Comparison of ENCODE assay signal across 1 cellular context in the genomic region with DNA sequence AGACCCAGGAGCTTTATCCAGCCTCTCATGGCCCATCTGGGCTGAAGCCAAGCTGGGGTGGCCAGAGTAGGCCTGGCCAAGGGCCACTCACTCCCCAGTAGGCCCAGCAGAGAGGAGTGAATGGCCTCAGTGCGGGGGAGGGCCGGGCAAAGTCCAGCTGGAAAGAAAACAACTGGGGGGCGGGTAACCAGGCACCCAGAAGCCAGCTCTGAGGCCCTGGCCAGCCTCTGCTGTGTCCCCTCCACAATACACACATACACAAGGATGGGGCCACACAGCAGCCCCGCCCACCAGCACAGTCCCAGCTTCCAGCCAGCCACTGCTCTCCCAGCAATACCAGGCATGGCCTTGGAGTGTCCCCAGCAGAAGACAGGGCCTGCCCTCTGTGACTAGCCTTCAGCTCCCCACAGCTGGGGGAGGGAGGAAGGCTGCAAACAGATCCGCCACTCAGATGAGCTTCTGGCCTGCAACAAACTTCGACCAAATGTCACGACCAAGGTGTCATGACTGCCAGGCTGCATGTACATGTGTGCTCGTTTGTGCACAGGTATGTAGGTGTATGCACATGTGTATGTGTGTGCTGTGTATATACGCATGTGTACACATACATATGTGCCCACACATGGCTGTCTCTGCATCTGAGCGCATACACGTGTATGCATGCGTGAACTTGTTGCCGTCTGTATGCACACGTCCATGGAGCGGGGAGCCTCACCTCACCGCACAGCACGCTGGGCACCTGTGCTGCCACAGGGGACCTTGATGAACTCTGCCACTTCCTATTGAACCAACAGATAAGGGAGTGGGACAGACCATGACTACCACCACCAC.
TF ChIP-seq lines count a peak whose summit lies in the region.

No MANE protein-coding gene starts in this region.

TF ChIP-seq in HepG2, 621 proteins besides CTCF, POLR2A, EP300 and RAD21 (continued from another document and continues in another):
- TF ChIP-seq, protein P1, sequence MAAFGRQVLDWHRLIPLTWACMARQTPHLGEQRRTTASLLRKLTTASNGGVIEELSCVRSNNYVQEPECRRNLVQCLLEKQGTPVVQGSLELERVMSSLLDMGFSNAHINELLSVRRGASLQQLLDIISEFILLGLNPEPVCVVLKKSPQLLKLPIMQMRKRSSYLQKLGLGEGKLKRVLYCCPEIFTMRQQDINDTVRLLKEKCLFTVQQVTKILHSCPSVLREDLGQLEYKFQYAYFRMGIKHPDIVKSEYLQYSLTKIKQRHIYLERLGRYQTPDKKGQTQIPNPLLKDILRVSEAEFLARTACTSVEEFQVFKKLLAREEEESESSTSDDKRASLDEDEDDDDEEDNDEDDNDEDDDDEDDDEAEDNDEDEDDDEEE (CRISPR knock-in tag; IDR thresholded peaks at IDR 0.05) = peak; percentile 88
- peak; percentile 95; the same call in 2 of the 3 replicates for TF ChIP-seq MXI1 (IDR thresholded peaks at IDR 0.05; ENCODE audit: borderline replicate concordance, low read depth, low read length)
- TF ChIP-seq, protein P2, sequence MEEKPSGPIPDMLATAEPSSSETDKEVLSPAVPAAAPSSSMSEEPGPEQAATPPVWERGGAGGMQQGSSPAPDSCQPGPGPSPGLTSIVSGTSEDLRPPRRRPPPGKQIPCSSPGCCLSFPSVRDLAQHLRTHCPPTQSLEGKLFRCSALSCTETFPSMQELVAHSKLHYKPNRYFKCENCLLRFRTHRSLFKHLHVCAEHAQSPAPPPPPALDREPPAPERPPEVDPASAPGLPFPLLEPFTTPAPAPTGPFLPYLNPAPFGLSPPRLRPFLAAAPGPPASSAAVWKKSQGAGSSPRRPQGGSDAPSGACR (CRISPR knock-in tag; IDR thresholded peaks at IDR 0.05) = peak; percentile 56; the same call in 1 of the 2 replicates
- TF ChIP-seq, protein P3, sequence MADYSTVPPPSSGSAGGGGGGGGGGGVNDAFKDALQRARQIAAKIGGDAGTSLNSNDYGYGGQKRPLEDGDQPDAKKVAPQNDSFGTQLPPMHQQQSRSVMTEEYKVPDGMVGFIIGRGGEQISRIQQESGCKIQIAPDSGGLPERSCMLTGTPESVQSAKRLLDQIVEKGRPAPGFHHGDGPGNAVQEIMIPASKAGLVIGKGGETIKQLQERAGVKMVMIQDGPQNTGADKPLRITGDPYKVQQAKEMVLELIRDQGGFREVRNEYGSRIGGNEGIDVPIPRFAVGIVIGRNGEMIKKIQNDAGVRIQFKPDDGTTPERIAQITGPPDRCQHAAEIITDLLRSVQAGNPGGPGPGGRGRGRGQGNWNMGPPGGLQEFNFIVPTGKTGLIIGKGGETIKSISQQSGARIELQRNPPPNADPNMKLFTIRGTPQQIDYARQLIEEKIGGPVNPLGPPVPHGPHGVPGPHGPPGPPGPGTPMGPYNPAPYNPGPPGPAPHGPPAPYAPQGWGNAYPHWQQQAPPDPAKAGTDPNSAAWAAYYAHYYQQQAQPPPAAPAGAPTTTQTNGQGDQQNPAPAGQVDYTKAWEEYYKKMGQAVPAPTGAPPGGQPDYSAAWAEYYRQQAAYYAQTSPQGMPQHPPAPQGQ (CRISPR knock-in tag; IDR thresholded peaks at IDR 0.05; ENCODE audit: borderline replicate concordance) = no peak
- TF ChIP-seq, protein P4, sequence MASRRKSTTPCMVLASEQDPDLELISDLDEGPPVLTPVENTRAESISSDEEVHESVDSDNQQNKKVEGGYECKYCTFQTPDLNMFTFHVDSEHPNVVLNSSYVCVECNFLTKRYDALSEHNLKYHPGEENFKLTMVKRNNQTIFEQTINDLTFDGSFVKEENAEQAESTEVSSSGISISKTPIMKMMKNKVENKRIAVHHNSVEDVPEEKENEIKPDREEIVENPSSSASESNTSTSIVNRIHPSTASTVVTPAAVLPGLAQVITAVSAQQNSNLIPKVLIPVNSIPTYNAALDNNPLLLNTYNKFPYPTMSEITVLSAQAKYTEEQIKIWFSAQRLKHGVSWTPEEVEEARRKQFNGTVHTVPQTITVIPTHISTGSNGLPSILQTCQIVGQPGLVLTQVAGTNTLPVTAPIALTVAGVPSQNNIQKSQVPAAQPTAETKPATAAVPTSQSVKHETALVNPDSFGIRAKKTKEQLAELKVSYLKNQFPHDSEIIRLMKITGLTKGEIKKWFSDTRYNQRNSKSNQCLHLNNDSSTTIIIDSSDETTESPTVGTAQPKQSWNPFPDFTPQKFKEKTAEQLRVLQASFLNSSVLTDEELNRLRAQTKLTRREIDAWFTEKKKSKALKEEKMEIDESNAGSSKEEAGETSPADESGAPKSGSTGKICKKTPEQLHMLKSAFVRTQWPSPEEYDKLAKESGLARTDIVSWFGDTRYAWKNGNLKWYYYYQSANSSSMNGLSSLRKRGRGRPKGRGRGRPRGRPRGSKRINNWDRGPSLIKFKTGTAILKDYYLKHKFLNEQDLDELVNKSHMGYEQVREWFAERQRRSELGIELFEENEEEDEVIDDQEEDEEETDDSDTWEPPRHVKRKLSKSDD (CRISPR knock-in tag; IDR thresholded peaks at IDR 0.05; ENCODE audit: low read depth) = peak; percentile 86
- peak; percentile 44; the same call in 1 of the 2 replicates for TF ChIP-seq PHF20 (CRISPR knock-in tag; IDR thresholded peaks at IDR 0.05)
- TF ChIP-seq, protein P5, sequence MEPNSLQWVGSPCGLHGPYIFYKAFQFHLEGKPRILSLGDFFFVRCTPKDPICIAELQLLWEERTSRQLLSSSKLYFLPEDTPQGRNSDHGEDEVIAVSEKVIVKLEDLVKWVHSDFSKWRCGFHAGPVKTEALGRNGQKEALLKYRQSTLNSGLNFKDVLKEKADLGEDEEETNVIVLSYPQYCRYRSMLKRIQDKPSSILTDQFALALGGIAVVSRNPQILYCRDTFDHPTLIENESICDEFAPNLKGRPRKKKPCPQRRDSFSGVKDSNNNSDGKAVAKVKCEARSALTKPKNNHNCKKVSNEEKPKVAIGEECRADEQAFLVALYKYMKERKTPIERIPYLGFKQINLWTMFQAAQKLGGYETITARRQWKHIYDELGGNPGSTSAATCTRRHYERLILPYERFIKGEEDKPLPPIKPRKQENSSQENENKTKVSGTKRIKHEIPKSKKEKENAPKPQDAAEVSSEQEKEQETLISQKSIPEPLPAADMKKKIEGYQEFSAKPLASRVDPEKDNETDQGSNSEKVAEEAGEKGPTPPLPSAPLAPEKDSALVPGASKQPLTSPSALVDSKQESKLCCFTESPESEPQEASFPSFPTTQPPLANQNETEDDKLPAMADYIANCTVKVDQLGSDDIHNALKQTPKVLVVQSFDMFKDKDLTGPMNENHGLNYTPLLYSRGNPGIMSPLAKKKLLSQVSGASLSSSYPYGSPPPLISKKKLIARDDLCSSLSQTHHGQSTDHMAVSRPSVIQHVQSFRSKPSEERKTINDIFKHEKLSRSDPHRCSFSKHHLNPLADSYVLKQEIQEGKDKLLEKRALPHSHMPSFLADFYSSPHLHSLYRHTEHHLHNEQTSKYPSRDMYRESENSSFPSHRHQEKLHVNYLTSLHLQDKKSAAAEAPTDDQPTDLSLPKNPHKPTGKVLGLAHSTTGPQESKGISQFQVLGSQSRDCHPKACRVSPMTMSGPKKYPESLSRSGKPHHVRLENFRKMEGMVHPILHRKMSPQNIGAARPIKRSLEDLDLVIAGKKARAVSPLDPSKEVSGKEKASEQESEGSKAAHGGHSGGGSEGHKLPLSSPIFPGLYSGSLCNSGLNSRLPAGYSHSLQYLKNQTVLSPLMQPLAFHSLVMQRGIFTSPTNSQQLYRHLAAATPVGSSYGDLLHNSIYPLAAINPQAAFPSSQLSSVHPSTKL (CRISPR knock-in tag; IDR thresholded peaks at IDR 0.05) = peak; percentile 97
- peak in 1 of 2 experiments; percentile 81; a peak in 2 of 4 replicates for TF ChIP-seq REST (IDR thresholded peaks at IDR 0.05; ENCODE audit: borderline replicate concordance in 1 of 2, low read depth in 1 of 2, low read length in 2 of 2)
- no peak for TF ChIP-seq ZNF20 (CRISPR knock-in tag; IDR thresholded peaks at IDR 0.05)
- peak; percentile 98; the same call in 1 of the 2 replicates for TF ChIP-seq NCOR1 (IDR thresholded peaks at IDR 0.05; ENCODE audit: borderline replicate concordance, low read length)
- no peak for TF ChIP-seq SUZ12 (IDR thresholded peaks at IDR 0.05; ENCODE audit: low read depth, low read length)
- TF ChIP-seq MXD3 (CRISPR knock-in tag; IDR thresholded peaks at IDR 0.05) = peak; percentile 60
- peak; percentile 85 for TF ChIP-seq PITX1 (CRISPR knock-in tag; IDR thresholded peaks at IDR 0.05)
- no peak for TF ChIP-seq ETS1 (CRISPR knock-in tag; IDR thresholded peaks at IDR 0.05)
- TF ChIP-seq, protein P6, sequence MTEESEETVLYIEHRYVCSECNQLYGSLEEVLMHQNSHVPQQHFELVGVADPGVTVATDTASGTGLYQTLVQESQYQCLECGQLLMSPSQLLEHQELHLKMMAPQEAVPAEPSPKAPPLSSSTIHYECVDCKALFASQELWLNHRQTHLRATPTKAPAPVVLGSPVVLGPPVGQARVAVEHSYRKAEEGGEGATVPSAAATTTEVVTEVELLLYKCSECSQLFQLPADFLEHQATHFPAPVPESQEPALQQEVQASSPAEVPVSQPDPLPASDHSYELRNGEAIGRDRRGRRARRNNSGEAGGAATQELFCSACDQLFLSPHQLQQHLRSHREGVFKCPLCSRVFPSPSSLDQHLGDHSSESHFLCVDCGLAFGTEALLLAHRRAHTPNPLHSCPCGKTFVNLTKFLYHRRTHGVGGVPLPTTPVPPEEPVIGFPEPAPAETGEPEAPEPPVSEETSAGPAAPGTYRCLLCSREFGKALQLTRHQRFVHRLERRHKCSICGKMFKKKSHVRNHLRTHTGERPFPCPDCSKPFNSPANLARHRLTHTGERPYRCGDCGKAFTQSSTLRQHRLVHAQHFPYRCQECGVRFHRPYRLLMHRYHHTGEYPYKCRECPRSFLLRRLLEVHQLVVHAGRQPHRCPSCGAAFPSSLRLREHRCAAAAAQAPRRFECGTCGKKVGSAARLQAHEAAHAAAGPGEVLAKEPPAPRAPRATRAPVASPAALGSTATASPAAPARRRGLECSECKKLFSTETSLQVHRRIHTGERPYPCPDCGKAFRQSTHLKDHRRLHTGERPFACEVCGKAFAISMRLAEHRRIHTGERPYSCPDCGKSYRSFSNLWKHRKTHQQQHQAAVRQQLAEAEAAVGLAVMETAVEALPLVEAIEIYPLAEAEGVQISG (CRISPR knock-in tag; IDR thresholded peaks at IDR 0.05) = peak; percentile 95
- TF ChIP-seq MEF2D (CRISPR knock-in tag; IDR thresholded peaks at IDR 0.05) = peak; percentile 95
- TF ChIP-seq SNAI1 (CRISPR knock-in tag; IDR thresholded peaks at IDR 0.05; ENCODE audit: borderline replicate concordance) = peak; percentile 82; the same call in 1 of the 2 replicates
- peak; percentile 96 for TF ChIP-seq FOXP1 (IDR thresholded peaks at IDR 0.05)
- peak; percentile 99 for TF ChIP-seq FOXP1 (CRISPR knock-in tag; IDR thresholded peaks at IDR 0.05)
- TF ChIP-seq, protein P7, sequence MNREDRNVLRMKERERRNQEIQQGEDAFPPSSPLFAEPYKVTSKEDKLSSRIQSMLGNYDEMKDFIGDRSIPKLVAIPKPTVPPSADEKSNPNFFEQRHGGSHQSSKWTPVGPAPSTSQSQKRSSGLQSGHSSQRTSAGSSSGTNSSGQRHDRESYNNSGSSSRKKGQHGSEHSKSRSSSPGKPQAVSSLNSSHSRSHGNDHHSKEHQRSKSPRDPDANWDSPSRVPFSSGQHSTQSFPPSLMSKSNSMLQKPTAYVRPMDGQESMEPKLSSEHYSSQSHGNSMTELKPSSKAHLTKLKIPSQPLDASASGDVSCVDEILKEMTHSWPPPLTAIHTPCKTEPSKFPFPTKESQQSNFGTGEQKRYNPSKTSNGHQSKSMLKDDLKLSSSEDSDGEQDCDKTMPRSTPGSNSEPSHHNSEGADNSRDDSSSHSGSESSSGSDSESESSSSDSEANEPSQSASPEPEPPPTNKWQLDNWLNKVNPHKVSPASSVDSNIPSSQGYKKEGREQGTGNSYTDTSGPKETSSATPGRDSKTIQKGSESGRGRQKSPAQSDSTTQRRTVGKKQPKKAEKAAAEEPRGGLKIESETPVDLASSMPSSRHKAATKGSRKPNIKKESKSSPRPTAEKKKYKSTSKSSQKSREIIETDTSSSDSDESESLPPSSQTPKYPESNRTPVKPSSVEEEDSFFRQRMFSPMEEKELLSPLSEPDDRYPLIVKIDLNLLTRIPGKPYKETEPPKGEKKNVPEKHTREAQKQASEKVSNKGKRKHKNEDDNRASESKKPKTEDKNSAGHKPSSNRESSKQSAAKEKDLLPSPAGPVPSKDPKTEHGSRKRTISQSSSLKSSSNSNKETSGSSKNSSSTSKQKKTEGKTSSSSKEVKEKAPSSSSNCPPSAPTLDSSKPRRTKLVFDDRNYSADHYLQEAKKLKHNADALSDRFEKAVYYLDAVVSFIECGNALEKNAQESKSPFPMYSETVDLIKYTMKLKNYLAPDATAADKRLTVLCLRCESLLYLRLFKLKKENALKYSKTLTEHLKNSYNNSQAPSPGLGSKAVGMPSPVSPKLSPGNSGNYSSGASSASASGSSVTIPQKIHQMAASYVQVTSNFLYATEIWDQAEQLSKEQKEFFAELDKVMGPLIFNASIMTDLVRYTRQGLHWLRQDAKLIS (CRISPR knock-in tag; IDR thresholded peaks at IDR 0.05) = no peak
